In genomic region chr18:13486686-13487085, GRCh38 we compare ENCODE assay signal across 1 cellular context.
TF ChIP-seq lines count a peak whose summit lies in the region.

No MANE protein-coding gene starts in this region.

TF ChIP-seq in GM23338, 12 proteins besides CTCF, POLR2A, EP300 and RAD21 (continued from another document):
- no peak for TF ChIP-seq REST (IDR thresholded peaks at IDR 0.05; ENCODE audit: unreplicated experiment)
- TF ChIP-seq NANOG (IDR thresholded peaks at IDR 0.05; ENCODE audit: borderline replicate concordance), result no peak
- TF ChIP-seq ZNF462 (CRISPR knock-in tag; IDR thresholded peaks at IDR 0.05), result no peak
